10 cellular contexts compared by ENCODE assay signal in genomic region chr2:236546561-236546961, GRCh38. TPM values are rescaled to one million over a fixed set of nuclear protein-coding genes. Genes with fewer than 3 reads are reported as not detected.
DNase-seq lines count a peak whose midpoint lies in the region; ATAC-seq lines count a peak whose summit lies in the region.
"Had no signal": no experiment of that assay in that cellular context is flagged by ENCODE, and none has a peak within 500 bp of the region (broad histone marks: within the 10 kb centered on the region; RNA-seq: fewer than 3 reads in every experiment).

No MANE protein-coding gene starts in this region.

- peaks cover 81% of the 10 kb centered on the region for H3K4me1 Mint-ChIP-seq in activated CD8-positive, alpha-beta memory T cell treated with anti-CD3 and anti-CD28 coated beads, Interleukin-2, amount 10 ng/mL, durations not matched to agents 7 days and 5 days
- H3K4me1 Mint-ChIP-seq in activated naive CD4-positive, alpha-beta T cell treated with anti-CD3 and anti-CD28 coated beads, Interleukin-2, amount 10 ng/mL, durations not matched to agents 7 days and 5 days = peaks cover 92% of the 10 kb centered on the region
- peaks cover 92% of the 10 kb centered on the region for H3K4me1 Mint-ChIP-seq in stimulated activated effector memory CD8-positive, alpha-beta T cell treated with anti-CD3 and anti-CD28 coated beads, Interleukin-12 subunit alpha, Interleukin-12 subunit beta, amount 100 ng/mL, for 72 hours

- CTCF ChIA-PET in activated CD8-positive, alpha-beta memory T cell treated with anti-CD3 and anti-CD28 coated beads, Interleukin-2, amount 10 ng/mL, durations not matched to agents 7 days and 5 days (lab: Charles Lee) = interaction anchor here (1.2 to 3.1 kb wide), 6 partner anchors 9 to 539 kb away, joined by 4 to 28 read pairs (median 12); partner anchors contain the start of genes ACKR3 and COPS8
- CTCF ChIA-PET in activated naive CD4-positive, alpha-beta T cell treated with anti-CD3 and anti-CD28 coated beads, Interleukin-2, amount 10 ng/mL, durations not matched to agents 7 days and 5 days (lab: Charles Lee) = interaction anchor here (1.6 to 2.7 kb wide), 2 partner anchors 22 to 34 kb away, joined by 4 to 8 read pairs; no protein-coding TSS in a partner anchor

- peak overlapping the region; percentile 95 for H3K27ac Mint-ChIP-seq in activated CD8-positive, alpha-beta memory T cell treated with anti-CD3 and anti-CD28 coated beads, Interleukin-2, amount 10 ng/mL, durations not matched to agents 7 days and 5 days
- peak overlapping the region; percentile 99 for H3K27ac Mint-ChIP-seq in activated naive CD4-positive, alpha-beta T cell treated with anti-CD3 and anti-CD28 coated beads, Interleukin-2, amount 10 ng/mL, durations not matched to agents 7 days and 5 days
- peak overlapping the region; percentile 84 for H3K27ac Mint-ChIP-seq in stimulated activated effector memory CD8-positive, alpha-beta T cell treated with anti-CD3 and anti-CD28 coated beads, Interleukin-12 subunit alpha, Interleukin-12 subunit beta, amount 100 ng/mL, for 72 hours

- H3K36me3 Mint-ChIP-seq in activated CD8-positive, alpha-beta memory T cell treated with anti-CD3 and anti-CD28 coated beads, Interleukin-2, amount 10 ng/mL, durations not matched to agents 7 days and 5 days = peaks cover 51% of the 10 kb centered on the region
- H3K36me3 Mint-ChIP-seq in activated naive CD4-positive, alpha-beta T cell treated with anti-CD3 and anti-CD28 coated beads, Interleukin-2, amount 10 ng/mL, durations not matched to agents 7 days and 5 days = peaks cover 65% of the 10 kb centered on the region
- peaks cover 7% of the 10 kb centered on the region for H3K36me3 Mint-ChIP-seq in stimulated activated effector memory CD8-positive, alpha-beta T cell treated with anti-CD3 and anti-CD28 coated beads, Interleukin-12 subunit alpha, Interleukin-12 subunit beta, amount 100 ng/mL, for 72 hours

- peak; percentile 78 for DNase-seq in activated CD8-positive, alpha-beta memory T cell treated with anti-CD3 and anti-CD28 coated beads, Interleukin-2, amount 10 ng/mL, durations not matched to agents 7 days and 5 days
- no peak for DNase-seq in activated CD8-positive, alpha-beta memory T cell treated with anti-CD3 and anti-CD28 coated beads, Interleukin-2, amount 50 U/mL, for 48 hours
- DNase-seq in NAMALWA (ENCODE audit: low spot score) (peak; percentile 50), NCI-H1694 treated with DMSO at 0.1 percent for 48 hours (lab: John Stamatoyannopoulos, UW) (no peak), HuH-7.5 (ENCODE audit: low spot score) (no peak), amniotic stem cell (lab: John Stamatoyannopoulos, UW) (no peak)
- peak; percentile 67 for DNase-seq in activated naive CD4-positive, alpha-beta T cell treated with anti-CD3 and anti-CD28 coated beads, Interleukin-2, amount 10 ng/mL, durations not matched to agents 7 days and 5 days
- peak; percentile 27 to 70 for DNase-seq in stimulated activated effector memory CD8-positive, alpha-beta T cell treated with anti-CD3 and anti-CD28 coated beads, Interleukin-12 subunit alpha, Interleukin-12 subunit beta, amount 100 ng/mL, for 72 hours (ENCODE audit: low spot score in 2 of 2)
- DNase-seq: anterior cingulate cortex, NCI-H82 had no signal

- peaks cover 6% of the 10 kb centered on the region for H3K9me3 Mint-ChIP-seq in activated CD8-positive, alpha-beta memory T cell treated with anti-CD3 and anti-CD28 coated beads, Interleukin-2, amount 10 ng/mL, durations not matched to agents 7 days and 5 days (ENCODE audit: low read depth)
- peaks cover 9% of the 10 kb centered on the region for H3K9me3 Mint-ChIP-seq in activated naive CD4-positive, alpha-beta T cell treated with anti-CD3 and anti-CD28 coated beads, Interleukin-2, amount 10 ng/mL, durations not matched to agents 7 days and 5 days
- H3K9me3 Mint-ChIP-seq in stimulated activated effector memory CD8-positive, alpha-beta T cell treated with anti-CD3 and anti-CD28 coated beads, Interleukin-12 subunit alpha, Interleukin-12 subunit beta, amount 100 ng/mL, for 72 hours = no peaks in the 10 kb centered on the region

- H3K4me3 Mint-ChIP-seq in activated CD8-positive, alpha-beta memory T cell treated with anti-CD3 and anti-CD28 coated beads, Interleukin-2, amount 10 ng/mL, durations not matched to agents 7 days and 5 days = peak overlapping the region; percentile 21
- peak overlapping the region; percentile 69 for H3K4me3 Mint-ChIP-seq in activated naive CD4-positive, alpha-beta T cell treated with anti-CD3 and anti-CD28 coated beads, Interleukin-2, amount 10 ng/mL, durations not matched to agents 7 days and 5 days
- peak overlapping the region; percentile 66 for H3K4me3 Mint-ChIP-seq in stimulated activated effector memory CD8-positive, alpha-beta T cell treated with anti-CD3 and anti-CD28 coated beads, Interleukin-12 subunit alpha, Interleukin-12 subunit beta, amount 100 ng/mL, for 72 hours

- ATAC-seq in activated CD8-positive, alpha-beta memory T cell treated with anti-CD3 and anti-CD28 coated beads, Interleukin-2, amount 10 ng/mL, durations not matched to agents 7 days and 5 days = peak; percentile 83
- ATAC-seq in stimulated activated effector memory CD8-positive, alpha-beta T cell treated with anti-CD3 and anti-CD28 coated beads, Interleukin-12 subunit alpha, Interleukin-12 subunit beta, amount 100 ng/mL, for 72 hours = peak; percentile 83

- H3K27me3 Mint-ChIP-seq in activated CD8-positive, alpha-beta memory T cell treated with anti-CD3 and anti-CD28 coated beads, Interleukin-2, amount 10 ng/mL, durations not matched to agents 7 days and 5 days = no peaks in the 10 kb centered on the region
- no peaks in the 10 kb centered on the region for H3K27me3 Mint-ChIP-seq in activated naive CD4-positive, alpha-beta T cell treated with anti-CD3 and anti-CD28 coated beads, Interleukin-2, amount 10 ng/mL, durations not matched to agents 7 days and 5 days

RNA-seq across cellular contexts. Expression of gene ACKR3, which starts 23.1 kb away (rescaled TPM):
- 1 to 10 TPM; 1.3 to 3.3 TPM for total RNA-seq in activated CD8-positive, alpha-beta memory T cell treated with anti-CD3 and anti-CD28 coated beads, Interleukin-2, amount 10 ng/mL, durations not matched to agents 7 days and 5 days

Comparison
In these comparisons a context has a peak if more than half of its experiments do, and no peak if none do; other contexts are left out.
1. DNase-seq: peak in activated CD8-positive, alpha-beta memory T cell treated with anti-CD3 and anti-CD28 coated beads, Interleukin-2, amount 10 ng/mL, durations not matched to agents 7 days and 5 days (single experiment), NAMALWA (single experiment), activated naive CD4-positive, alpha-beta T cell treated with anti-CD3 and anti-CD28 coated beads, Interleukin-2, amount 10 ng/mL, durations not matched to agents 7 days and 5 days (single experiment) and stimulated activated effector memory CD8-positive, alpha-beta T cell treated with anti-CD3 and anti-CD28 coated beads, Interleukin-12 subunit alpha, Interleukin-12 subunit beta, amount 100 ng/mL, for 72 hours (2 of 2); none in activated CD8-positive, alpha-beta memory T cell treated with anti-CD3 and anti-CD28 coated beads, Interleukin-2, amount 50 U/mL, for 48 hours (single experiment), NCI-H1694 treated with DMSO at 0.1 percent for 48 hours (single experiment), HuH-7.5 (single experiment) and amniotic stem cell (single experiment).
2. Peak in every context shown above with its lines, with median percentiles within 50 percentile points of each other: H3K27ac Mint-ChIP-seq and H3K4me3 Mint-ChIP-seq.